In genomic region chr11:119359365-119360229, GRCh38 we compare ENCODE assay signal across 2 cellular contexts.
TF ChIP-seq lines count a peak whose summit lies in the region.

No MANE protein-coding gene starts in this region.

TF ChIP-seq in GM12878, 131 proteins besides CTCF, POLR2A, EP300 and RAD21:
- TF ChIP-seq IKZF2 (IDR thresholded peaks at IDR 0.05) = 0 out of 4 replicates have a peak, but pooled peaks of 1 of the 2 experiments have one; percentile 17
- no peak; the same call in 1 of the 2 replicates for TF ChIP-seq PKNOX1 (IDR thresholded peaks at IDR 0.05)
- TF ChIP-seq POLR2AphosphoS5 (IDR thresholded peaks at IDR 0.05; ENCODE audit: low read length) = no peak
- TF ChIP-seq ZNF207 (IDR thresholded peaks at IDR 0.05; ENCODE audit: borderline replicate concordance) = no peak
- TF ChIP-seq MXI1 (IDR thresholded peaks at IDR 0.05; ENCODE audit: low read depth, low read length) = no peak
- peak; percentile 29; the same call in 1 of the 2 replicates for TF ChIP-seq IKZF1 (conservative IDR thresholded peaks at IDR 0.05)
- no peak for TF ChIP-seq POU2F2 (IDR thresholded peaks at IDR 0.05; ENCODE audit: borderline replicate concordance, low read depth, low read length)
- TF ChIP-seq PAX5 (IDR thresholded peaks at IDR 0.05; ENCODE audit: borderline replicate concordance, low read depth, low read length) = no peak

TF ChIP-seq in GM23338, 12 proteins besides CTCF, POLR2A, EP300 and RAD21:
- TF ChIP-seq NANOG (IDR thresholded peaks at IDR 0.05; ENCODE audit: borderline replicate concordance) = no peak
- no peak for TF ChIP-seq EZH2 (IDR thresholded peaks at IDR 0.05; ENCODE audit: low read depth, unreplicated experiment)
- no peak for TF ChIP-seq JUNB (IDR thresholded peaks at IDR 0.05; ENCODE audit: unreplicated experiment)
